8 cellular contexts compared by ENCODE assay signal in genomic region chr1:63367218-63368103, GRCh38. TPM values are rescaled to one million over a fixed set of nuclear protein-coding genes. Genes with fewer than 3 reads are reported as not detected.
A peak's percentile ranks its signal among the peaks of the same experiment; 100 is the strongest.
DNase-seq lines count a peak whose midpoint lies in the region; ATAC-seq and TF ChIP-seq lines count a peak whose summit lies in the region.

ALG6 (plus strand) TSS chr1:63367627; CDS start chr1:63370978, 3,351 bp downstream.

- TF ChIP-seq CTCF in GM10266 (IDR thresholded peaks at IDR 0.05; ENCODE audit: control insufficient read depth, insufficient read depth, low read depth, missing control alignments) = no peak

- H3K9me3 Mint-ChIP-seq in activated naive CD4-positive, alpha-beta T cell treated with anti-CD3 and anti-CD28 coated beads, Interleukin-2, amount 50 U/mL, for 24 hours = no peaks in the 10 kb centered on the region

- H3K27ac ChIP-seq in temporal lobe (ENCODE audit: low read depth, low read length) = peak within 1 kb of the TSS; percentile 47

- peak; percentile 97 for DNase-seq in GM10266 (ENCODE audit: extremely low spot score)
- peak; percentile 88 for DNase-seq in NCI-H1048 (lab: John Stamatoyannopoulos, UW)
- DNase-seq in glomerular endothelial cell (ENCODE audit: extremely low read depth, low read depth, low spot score) = no peak
- peak; percentile 90 for DNase-seq in occipital lobe (lab: John Stamatoyannopoulos, UW)

- H3K4me1 Mint-ChIP-seq in activated naive CD4-positive, alpha-beta T cell treated with anti-CD3 and anti-CD28 coated beads, Interleukin-2, amount 50 U/mL, for 24 hours = peaks cover 30% of the 10 kb centered on the region

- peaks cover 8% of the 10 kb centered on the region for H3K36me3 Mint-ChIP-seq in activated naive CD4-positive, alpha-beta T cell treated with anti-CD3 and anti-CD28 coated beads, Interleukin-2, amount 50 U/mL, for 24 hours

- H3K27ac Mint-ChIP-seq in activated naive CD4-positive, alpha-beta T cell treated with anti-CD3 and anti-CD28 coated beads, Interleukin-2, amount 50 U/mL, for 24 hours = peak within 1 kb of the TSS; percentile 97

- ATAC-seq in HG02610 (IDR thresholded peaks at IDR 0.05; ENCODE audit: unreplicated experiment) = peak; percentile 96
- peak; percentile 92 for ATAC-seq in SK-N-SH treated with all-trans-retinoic acid at 6 μM for 48 hours

- peak within 1 kb of the TSS; percentile 97 for H3K4me3 Mint-ChIP-seq in activated naive CD4-positive, alpha-beta T cell treated with anti-CD3 and anti-CD28 coated beads, Interleukin-2, amount 50 U/mL, for 24 hours

- H3K27me3 Mint-ChIP-seq in activated naive CD4-positive, alpha-beta T cell treated with anti-CD3 and anti-CD28 coated beads, Interleukin-2, amount 50 U/mL, for 24 hours = peaks cover 2% of the 10 kb centered on the region

TF ChIP-seq in SK-N-SH treated with all-trans-retinoic acid at 6 μM for 48 hours, 23 proteins besides CTCF, POLR2A, EP300 and RAD21:
- 0 out of 2 replicates have a peak, but pooled peaks have one; percentile 80 for TF ChIP-seq PPARA (CRISPR knock-in tag; IDR thresholded peaks at IDR 0.05; ENCODE audit: borderline replicate concordance)
- no peak for TF ChIP-seq CREB5 (CRISPR knock-in tag; IDR thresholded peaks at IDR 0.05; ENCODE audit: low read depth)
- TF ChIP-seq BACH2 (CRISPR knock-in tag; IDR thresholded peaks at IDR 0.05; ENCODE audit: borderline replicate concordance) = no peak
- TF ChIP-seq ARNTL (CRISPR knock-in tag; IDR thresholded peaks at IDR 0.05; ENCODE audit: borderline replicate concordance, low read depth) = no peak
- TF ChIP-seq TSHZ2 (CRISPR knock-in tag; IDR thresholded peaks at IDR 0.05) = peak; percentile 99
- TF ChIP-seq ZFP3 (CRISPR knock-in tag; IDR thresholded peaks at IDR 0.05) = peak; percentile 86
- no peak for TF ChIP-seq PATZ1 (CRISPR knock-in tag; IDR thresholded peaks at IDR 0.05; ENCODE audit: borderline replicate concordance)
- TF ChIP-seq TOX (CRISPR knock-in tag; IDR thresholded peaks at IDR 0.05; ENCODE audit: borderline replicate concordance) = no peak
- TF ChIP-seq ZNF565 (CRISPR knock-in tag; conservative IDR thresholded peaks at IDR 0.05; ENCODE audit: low read depth) = no peak; the same call in 1 of the 2 replicates
- peak; percentile 31 for TF ChIP-seq ISL1 (CRISPR knock-in tag; IDR thresholded peaks at IDR 0.05)
- peak; percentile 96 for TF ChIP-seq SNAI2 (CRISPR knock-in tag; IDR thresholded peaks at IDR 0.05)
- TF ChIP-seq POU6F1 (CRISPR knock-in tag; IDR thresholded peaks at IDR 0.05; ENCODE audit: borderline replicate concordance, low read depth) = no peak
- no peak for TF ChIP-seq OSR1 (CRISPR knock-in tag; IDR thresholded peaks at IDR 0.05)
- no peak for TF ChIP-seq RARB (CRISPR knock-in tag; IDR thresholded peaks at IDR 0.05)
- TF ChIP-seq CSDC2 (CRISPR knock-in tag; IDR thresholded peaks at IDR 0.05) = peak; percentile 95
- no peak for TF ChIP-seq ZFP30 (CRISPR knock-in tag; IDR thresholded peaks at IDR 0.05)

RNA-seq across cellular contexts. Expression of gene ALG6, which starts in this region (rescaled TPM):
- total RNA-seq in glomerular endothelial cell (8.5 and 11.0 TPM in 2 replicates), occipital lobe (73.3 TPM), temporal lobe (17.9 TPM)
